In genomic region chr6:153856929-153857376, GRCh38 we compare ENCODE assay signal across 34 cellular contexts.
"Had no signal": no experiment of that assay in that cellular context is flagged by ENCODE, and none has a peak within 500 bp of the region (broad histone marks: within the 10 kb centered on the region; RNA-seq: fewer than 3 reads in every experiment).

No MANE protein-coding gene starts in this region.

- ATAC-seq: activated naive CD4-positive, alpha-beta T cell treated with anti-CD3 and anti-CD28 coated beads, Interleukin-2, amount 50 U/mL, for 72 hours; activated T-cell treated with anti-CD3 and anti-CD28 coated beads, Interleukin-2, amount 50 U/mL, for 72 hours; effector memory CD8-positive, alpha-beta T cell; foreskin keratinocyte; gastrocnemius medialis; SK-N-SH treated with all-trans-retinoic acid at 6 μM for 48 hours; T-helper 17 cell had no signal

- H3K27me3 ChIP-seq: ascending aorta, breast epithelium, cardiac muscle cell, esophagus muscularis mucosa, foreskin keratinocyte, gastrocnemius medialis had no signal

- H3K36me3 Mint-ChIP-seq: activated naive CD4-positive, alpha-beta T cell treated with anti-CD3 and anti-CD28 coated beads, Interleukin-2, amount 10 ng/mL, durations not matched to agents 7 days and 5 days; activated naive CD8-positive, alpha-beta T cell treated with anti-CD3 and anti-CD28 coated beads, Interleukin-2, amount 10 ng/mL, durations not matched to agents 7 days and 5 days; brain had no signal

- H3K4me3 Mint-ChIP-seq: activated CD4-positive, alpha-beta memory T cell treated with anti-CD3 and anti-CD28 coated beads, Interleukin-2, amount 10 ng/mL, durations not matched to agents 7 days and 5 days; activated CD4-positive, alpha-beta T cell treated with anti-CD3 and anti-CD28 coated beads, Interleukin-2, amount 10 ng/mL, durations not matched to agents 7 days and 5 days; activated naive CD4-positive, alpha-beta T cell treated with anti-CD3 and anti-CD28 coated beads, Interleukin-2, amount 10 ng/mL, durations not matched to agents 7 days and 5 days; activated naive CD8-positive, alpha-beta T cell treated with anti-CD3 and anti-CD28 coated beads, Interleukin-2, amount 10 ng/mL, durations not matched to agents 7 days and 5 days; activated T-cell treated with anti-CD3 and anti-CD28 coated beads, Interleukin-2, amount 50 U/mL, for 24 hours; activated T-cell treated with anti-CD3 and anti-CD28 coated beads, Interleukin-2, amount 50 U/mL, for 72 hours; brain; dendritic cell treated with granulocyte-macrophage colony-stimulating factor and Interleukin-4, amounts not matched to agents 40 ng/mL and 50 ng/mL, for 4 days; effector memory CD8-positive, alpha-beta T cell; T-helper 17 cell; T-helper 2 cell treated with Interferon-gamma antibody and Interleukin-4, amounts not matched to agents 5 μg/mL and 100 μg/mL, for 36 hours had no signal

- H3K27me3 Mint-ChIP-seq: activated CD4-positive, alpha-beta memory T cell treated with anti-CD3 and anti-CD28 coated beads, Interleukin-2, amount 10 ng/mL, durations not matched to agents 7 days and 5 days; activated CD4-positive, alpha-beta T cell treated with anti-CD3 and anti-CD28 coated beads, Interleukin-2, amount 10 ng/mL, durations not matched to agents 7 days and 5 days; activated naive CD4-positive, alpha-beta T cell treated with anti-CD3 and anti-CD28 coated beads, Interleukin-2, amount 10 ng/mL, durations not matched to agents 7 days and 5 days; activated naive CD8-positive, alpha-beta T cell treated with anti-CD3 and anti-CD28 coated beads, Interleukin-2, amount 10 ng/mL, durations not matched to agents 7 days and 5 days; dendritic cell treated with granulocyte-macrophage colony-stimulating factor and Interleukin-4, amounts not matched to agents 40 ng/mL and 50 ng/mL, for 4 days; T-helper 17 cell had no signal

- H3K4me3 ChIP-seq: ascending aorta, breast epithelium, cardiac muscle cell, coronary artery, dorsolateral prefrontal cortex, esophagus muscularis mucosa, gastrocnemius medialis had no signal

- H3K4me1 Mint-ChIP-seq: activated CD4-positive, alpha-beta memory T cell treated with anti-CD3 and anti-CD28 coated beads, Interleukin-2, amount 10 ng/mL, durations not matched to agents 7 days and 5 days; activated naive CD4-positive, alpha-beta T cell treated with anti-CD3 and anti-CD28 coated beads, Interleukin-2, amount 10 ng/mL, durations not matched to agents 7 days and 5 days; T-helper 17 cell had no signal

- H3K4me1 ChIP-seq: ascending aorta, breast epithelium, esophagus muscularis mucosa, foreskin keratinocyte, gastrocnemius medialis had no signal

- H3K9me3 Mint-ChIP-seq: activated naive CD8-positive, alpha-beta T cell treated with anti-CD3 and anti-CD28 coated beads, Interleukin-2, amount 10 ng/mL, durations not matched to agents 7 days and 5 days; activated T-cell treated with anti-CD3 and anti-CD28 coated beads, Interleukin-2, amount 50 U/mL, for 24 hours; T-helper 2 cell treated with Interferon-gamma antibody and Interleukin-4, amounts not matched to agents 5 μg/mL and 100 μg/mL, for 36 hours had no signal

- DNase-seq: activated CD4-positive, alpha-beta memory T cell treated with anti-CD3 and anti-CD28 coated beads, Interleukin-2, amount 10 ng/mL, durations not matched to agents 7 days and 5 days; activated CD4-positive, alpha-beta T cell treated with anti-CD3 and anti-CD28 coated beads for 1 hour; activated CD4-positive, alpha-beta T cell treated with anti-CD3 and anti-CD28 coated beads for 4 hours; activated CD4-positive, alpha-beta T cell treated with anti-CD3 and anti-CD28 coated beads, Interleukin-2, amount 10 ng/mL, durations not matched to agents 7 days and 5 days; activated CD4-positive, alpha-beta T cell treated with anti-CD3 and anti-CD28 coated beads, Interleukin-2, amount 50 U/mL, for 4 hours; activated CD4-positive, CD25-positive, alpha-beta regulatory T cell; activated CD8-positive, alpha-beta memory T cell treated with anti-CD3 and anti-CD28 coated beads, Interleukin-2, amount 50 U/mL, for 48 hours; activated gamma-delta T cell; activated naive CD4-positive, alpha-beta T cell; activated naive CD4-positive, alpha-beta T cell treated with anti-CD3 and anti-CD28 coated beads, Interleukin-2, amount 10 ng/mL, durations not matched to agents 7 days and 5 days; activated naive CD8-positive, alpha-beta T cell treated with anti-CD3 and anti-CD28 coated beads, Interleukin-2, amount 10 ng/mL, durations not matched to agents 7 days and 5 days; activated T-cell treated with anti-CD3 and anti-CD28 coated beads for 4 hours; activated T-cell treated with anti-CD3 and anti-CD28 coated beads, Interleukin-2, amount 50 U/mL, for 24 hours; activated T-cell treated with anti-CD3 and anti-CD28 coated beads, Interleukin-2, amount 50 U/mL, for 72 hours; central memory CD4-positive, alpha-beta T cell; cerebellar nuclear complex; dorsolateral prefrontal cortex; effector memory CD8-positive, alpha-beta T cell; erythroblast; foreskin keratinocyte; gastrocnemius medialis; T-helper 1 cell; T-helper 17 cell; T1000 had no signal

- H3K27ac Mint-ChIP-seq: activated CD4-positive, alpha-beta memory T cell treated with anti-CD3 and anti-CD28 coated beads, Interleukin-2, amount 10 ng/mL, durations not matched to agents 7 days and 5 days; activated CD4-positive, alpha-beta T cell treated with anti-CD3 and anti-CD28 coated beads, Interleukin-2, amount 10 ng/mL, durations not matched to agents 7 days and 5 days; activated naive CD4-positive, alpha-beta T cell treated with anti-CD3 and anti-CD28 coated beads, Interleukin-2, amount 10 ng/mL, durations not matched to agents 7 days and 5 days; activated naive CD4-positive, alpha-beta T cell treated with anti-CD3 and anti-CD28 coated beads, Interleukin-2, amount 50 U/mL, for 72 hours; activated naive CD8-positive, alpha-beta T cell treated with anti-CD3 and anti-CD28 coated beads, Interleukin-2, amount 10 ng/mL, durations not matched to agents 7 days and 5 days; activated T-cell treated with anti-CD3 and anti-CD28 coated beads, Interleukin-2, amount 50 U/mL, for 24 hours; activated T-cell treated with anti-CD3 and anti-CD28 coated beads, Interleukin-2, amount 50 U/mL, for 72 hours; brain; dendritic cell treated with granulocyte-macrophage colony-stimulating factor and Interleukin-4, amounts not matched to agents 40 ng/mL and 50 ng/mL, for 4 days; effector memory CD8-positive, alpha-beta T cell; T-helper 17 cell; T-helper 2 cell treated with Interferon-gamma antibody and Interleukin-4, amounts not matched to agents 5 μg/mL and 100 μg/mL, for 36 hours had no signal

- H3K36me3 ChIP-seq: ascending aorta, breast epithelium, cardiac muscle cell, esophagus muscularis mucosa, gastrocnemius medialis had no signal

- H3K9me3 ChIP-seq: ascending aorta, breast epithelium, esophagus muscularis mucosa, gastrocnemius medialis had no signal

- H3K27ac ChIP-seq: ascending aorta, breast epithelium, cardiac muscle cell, coronary artery, dorsolateral prefrontal cortex, esophagus muscularis mucosa, foreskin keratinocyte, gastrocnemius medialis had no signal
